In the genomic region with DNA sequence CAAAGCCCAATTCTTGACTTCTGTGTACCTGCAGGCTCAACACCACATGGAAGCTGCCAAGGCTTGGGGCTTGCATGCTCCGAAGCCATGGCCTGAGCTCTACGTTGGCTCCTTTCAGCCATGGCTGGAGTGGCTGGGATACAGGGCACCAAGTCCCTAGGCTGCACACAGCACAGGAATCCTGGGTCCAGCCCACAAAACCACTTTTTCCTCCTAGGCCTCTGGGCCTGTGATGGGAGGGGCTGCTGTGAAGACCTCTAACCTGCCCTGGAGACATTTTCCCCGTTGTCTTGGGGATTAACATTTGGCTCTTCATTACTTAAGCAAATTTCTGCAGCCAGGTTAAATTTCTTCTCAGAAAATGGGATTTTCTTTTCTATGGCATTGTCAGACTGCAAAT, we compare ENCODE assay signal across 2 cellular contexts. TPM values are rescaled to one million over a fixed set of nuclear protein-coding genes. Genes with fewer than 3 reads are reported as not detected.
"Had no signal": no experiment of that assay in that cellular context is flagged by ENCODE, and none has a peak within 500 bp of the region (broad histone marks: within the 10 kb centered on the region; RNA-seq: fewer than 3 reads in every experiment).

No MANE protein-coding gene starts in this region.

RNA-seq across cellular contexts. Expression of gene SYDE2, which starts 48.2 kb away (rescaled TPM):
- total RNA-seq: OCI-LY7 had no signal
- polyA plus RNA-seq: SK-N-SH had no signal
